Comparison of ENCODE assay signal across 1 cellular context in the genomic region with DNA sequence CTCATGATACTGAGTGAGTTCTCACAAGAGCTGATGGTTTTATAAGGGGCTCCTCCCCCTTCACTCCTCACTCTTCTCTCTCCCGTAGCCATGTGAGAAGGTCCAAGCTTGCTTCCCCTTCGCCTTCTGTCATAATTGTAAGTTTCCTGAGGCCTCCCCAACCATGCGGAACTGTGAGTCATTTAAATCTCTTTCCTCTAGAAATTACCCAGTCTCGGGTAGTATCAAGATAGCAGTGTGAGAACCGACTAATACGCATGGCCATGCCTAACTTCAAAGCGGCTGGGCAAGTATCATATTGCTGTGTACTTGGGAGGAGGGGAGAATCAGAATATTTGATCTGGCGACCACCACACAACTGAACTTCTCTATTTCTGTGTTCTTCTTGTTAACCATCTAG.
TF ChIP-seq lines count a peak whose summit lies in the region.

No MANE protein-coding gene starts in this region.

TF ChIP-seq in GM23338, 12 proteins besides CTCF, POLR2A, EP300 and RAD21 (continued from another document):
- TF ChIP-seq REST (IDR thresholded peaks at IDR 0.05; ENCODE audit: unreplicated experiment): no peak
- TF ChIP-seq NANOG (IDR thresholded peaks at IDR 0.05; ENCODE audit: borderline replicate concordance): no peak
- TF ChIP-seq, protein P1, sequence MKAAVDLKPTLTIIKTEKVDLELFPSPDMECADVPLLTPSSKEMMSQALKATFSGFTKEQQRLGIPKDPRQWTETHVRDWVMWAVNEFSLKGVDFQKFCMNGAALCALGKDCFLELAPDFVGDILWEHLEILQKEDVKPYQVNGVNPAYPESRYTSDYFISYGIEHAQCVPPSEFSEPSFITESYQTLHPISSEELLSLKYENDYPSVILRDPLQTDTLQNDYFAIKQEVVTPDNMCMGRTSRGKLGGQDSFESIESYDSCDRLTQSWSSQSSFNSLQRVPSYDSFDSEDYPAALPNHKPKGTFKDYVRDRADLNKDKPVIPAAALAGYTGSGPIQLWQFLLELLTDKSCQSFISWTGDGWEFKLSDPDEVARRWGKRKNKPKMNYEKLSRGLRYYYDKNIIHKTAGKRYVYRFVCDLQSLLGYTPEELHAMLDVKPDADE (IDR thresholded peaks at IDR 0.05): no peak
- no peak for TF ChIP-seq STAT1 (IDR thresholded peaks at IDR 0.05; ENCODE audit: unreplicated experiment)
- TF ChIP-seq ZNF114 (CRISPR knock-in tag; IDR thresholded peaks at IDR 0.05): no peak
- TF ChIP-seq CREB1 (CRISPR knock-in tag; IDR thresholded peaks at IDR 0.05; ENCODE audit: low read depth): no peak
- no peak for TF ChIP-seq ZNF331 (CRISPR knock-in tag; IDR thresholded peaks at IDR 0.05; ENCODE audit: low read depth)
- TF ChIP-seq JUNB (IDR thresholded peaks at IDR 0.05; ENCODE audit: unreplicated experiment): no peak
